8 cellular contexts compared by ENCODE assay signal in the genomic region with DNA sequence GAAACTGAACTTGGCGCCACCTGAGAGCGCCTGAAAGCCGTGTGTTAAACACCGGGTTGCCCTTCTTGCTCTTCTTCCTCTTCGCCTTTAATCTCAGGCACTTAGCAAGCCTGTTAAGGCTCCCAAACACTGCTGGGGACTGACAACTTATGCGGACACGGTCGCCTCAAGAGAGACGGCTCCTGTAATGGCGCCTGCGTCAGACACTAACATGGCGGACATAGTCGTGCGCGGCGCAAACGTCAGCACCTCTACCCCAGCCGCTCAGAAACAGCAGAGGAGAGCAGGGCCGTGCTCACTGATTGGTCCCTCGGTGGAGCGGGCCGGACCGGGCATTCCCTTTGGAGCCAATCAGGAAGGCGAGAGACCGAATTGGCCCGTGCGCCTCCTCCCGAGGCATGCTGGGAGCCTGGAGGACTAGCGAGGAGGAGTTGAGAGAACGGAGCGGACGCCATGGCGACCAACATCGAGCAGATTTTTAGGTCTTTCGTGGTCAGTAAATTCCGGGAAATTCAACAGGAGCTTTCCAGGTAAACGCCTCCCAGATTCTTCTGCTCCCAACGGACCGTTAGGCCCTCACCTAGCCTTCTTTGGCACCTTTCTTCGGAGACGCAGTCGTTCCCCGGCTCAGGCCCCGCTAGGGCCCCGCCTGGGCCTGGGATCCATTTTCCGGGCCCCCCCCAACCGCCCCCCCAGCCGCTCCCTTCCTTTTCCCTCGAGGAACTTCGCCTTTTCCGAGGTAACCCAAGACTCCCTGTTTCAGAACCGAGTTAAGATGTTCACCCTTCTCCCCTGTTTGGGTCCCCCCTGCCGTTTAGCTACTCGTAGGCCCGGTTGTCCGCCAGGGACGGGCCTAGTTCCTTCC. TPM values are rescaled to one million over a fixed set of nuclear protein-coding genes. Genes with fewer than 3 reads are reported as not detected.
DNase-seq lines count a peak whose midpoint lies in the region; ATAC-seq, FAIRE-seq and TF ChIP-seq lines count a peak whose summit lies in the region.

A gene with protein sequence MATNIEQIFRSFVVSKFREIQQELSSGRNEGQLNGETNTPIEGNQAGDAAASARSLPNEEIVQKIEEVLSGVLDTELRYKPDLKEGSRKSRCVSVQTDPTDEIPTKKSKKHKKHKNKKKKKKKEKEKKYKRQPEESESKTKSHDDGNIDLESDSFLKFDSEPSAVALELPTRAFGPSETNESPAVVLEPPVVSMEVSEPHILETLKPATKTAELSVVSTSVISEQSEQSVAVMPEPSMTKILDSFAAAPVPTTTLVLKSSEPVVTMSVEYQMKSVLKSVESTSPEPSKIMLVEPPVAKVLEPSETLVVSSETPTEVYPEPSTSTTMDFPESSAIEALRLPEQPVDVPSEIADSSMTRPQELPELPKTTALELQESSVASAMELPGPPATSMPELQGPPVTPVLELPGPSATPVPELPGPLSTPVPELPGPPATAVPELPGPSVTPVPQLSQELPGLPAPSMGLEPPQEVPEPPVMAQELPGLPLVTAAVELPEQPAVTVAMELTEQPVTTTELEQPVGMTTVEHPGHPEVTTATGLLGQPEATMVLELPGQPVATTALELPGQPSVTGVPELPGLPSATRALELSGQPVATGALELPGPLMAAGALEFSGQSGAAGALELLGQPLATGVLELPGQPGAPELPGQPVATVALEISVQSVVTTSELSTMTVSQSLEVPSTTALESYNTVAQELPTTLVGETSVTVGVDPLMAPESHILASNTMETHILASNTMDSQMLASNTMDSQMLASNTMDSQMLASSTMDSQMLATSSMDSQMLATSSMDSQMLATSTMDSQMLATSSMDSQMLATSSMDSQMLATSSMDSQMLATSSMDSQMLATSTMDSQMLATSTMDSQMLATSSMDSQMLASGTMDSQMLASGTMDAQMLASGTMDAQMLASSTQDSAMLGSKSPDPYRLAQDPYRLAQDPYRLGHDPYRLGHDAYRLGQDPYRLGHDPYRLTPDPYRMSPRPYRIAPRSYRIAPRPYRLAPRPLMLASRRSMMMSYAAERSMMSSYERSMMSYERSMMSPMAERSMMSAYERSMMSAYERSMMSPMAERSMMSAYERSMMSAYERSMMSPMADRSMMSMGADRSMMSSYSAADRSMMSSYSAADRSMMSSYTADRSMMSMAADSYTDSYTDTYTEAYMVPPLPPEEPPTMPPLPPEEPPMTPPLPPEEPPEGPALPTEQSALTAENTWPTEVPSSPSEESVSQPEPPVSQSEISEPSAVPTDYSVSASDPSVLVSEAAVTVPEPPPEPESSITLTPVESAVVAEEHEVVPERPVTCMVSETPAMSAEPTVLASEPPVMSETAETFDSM (N-terminal part only) (plus strand): TSS at position 399 of the 865 bp plus-strand sequence. CDS start 55 bp downstream, at position 454.

- peak within 1 kb of the TSS; percentile 100 for H2AK9ac ChIP-seq in IMR-90 (replicated peaks; ENCODE audit: low read depth, low read length, poor library complexity)

- CTCF ChIA-PET in IMR-90 (lab: Yijun Ruan, JAX) (interaction anchor here (0.5 kb wide), 1 partner anchor 116 kb away, joined by 3 read pairs; no protein-coding TSS in a partner anchor), endothelial cell of umbilical vein (lab: Charles Lee) (interaction anchor here (0.6 to 2.3 kb wide), 3 partner anchors 15 to 63 kb away, joined by 3 to 18 read pairs (median 3); no protein-coding TSS in a partner anchor)

- H3K4me2 ChIP-seq in IMR-90 (ENCODE audit: low read depth, low read length): peak within 1 kb of the TSS; percentile 97
- H3K4me2 ChIP-seq in endothelial cell of umbilical vein (ENCODE audit: insufficient read depth, low read length): peak within 1 kb of the TSS; percentile 100

- WGBS in IMR-90 (ENCODE audit: extremely low coverage in 2 of 2, insufficient read length in 1 of 2), 2 experiments: 1% methylated on average over 26 of the region's 57 CpGs; no CpG with 5 or more reads in 1 of the 2 experiments

- H3K4ac ChIP-seq in IMR-90 (ENCODE audit: low read depth, low read length): peak within 1 kb of the TSS; percentile 99

- H3K9ac ChIP-seq in IMR-90 (ENCODE audit: low read depth, low read length) (peak within 1 kb of the TSS; percentile 96), endothelial cell of umbilical vein (replicated peaks; ENCODE audit: extremely low read depth, insufficient read depth, low read length) (peak within 1 kb of the TSS; percentile 97)

- TF ChIP-seq POLR2A in IMR-90 (IDR thresholded peaks at IDR 0.05; ENCODE audit: low read depth, low read length) (peak; percentile 95), endothelial cell of umbilical vein (IDR thresholded peaks at IDR 0.05; ENCODE audit: low read depth, low read length) (peak; percentile 91)

- H3K36me3 ChIP-seq in IMR-90 (ENCODE audit: control insufficient read depth, insufficient read depth, low read length) (peaks cover 11% of the 10 kb centered on the region), endothelial cell of umbilical vein (ENCODE audit: control insufficient read depth in 2 of 2, extremely low read depth in 1 of 2, insufficient read depth in 2 of 2, low read length in 2 of 2) (peaks cover 0 to 6% of the 10 kb centered on the region in 2 experiments)

- H2AK5ac ChIP-seq in IMR-90 (ENCODE audit: low read depth, low read length): peak within 1 kb of the TSS; percentile 97

- H2AFZ ChIP-seq in IMR-90 (replicated peaks; ENCODE audit: low read length, poor library complexity) (peak within 1 kb of the TSS; percentile 95), endothelial cell of umbilical vein (ENCODE audit: low read depth, low read length) (peak within 1 kb of the TSS; percentile 71)

- peak; percentile 97 for FAIRE-seq in endothelial cell of umbilical vein (lab: Jason Lieb, UNC)

- intact Hi-C loops in IMR-90 (cut with micrococcal nuclease): no loop called here
- intact Hi-C loops in endothelial cell of umbilical vein (cut with micrococcal nuclease): loop anchor here (2.0 to 5.0 kb wide), 4 partner anchors 46 to 352 kb away; partner anchors contain the start of gene DONSON

- no peaks in the 10 kb centered on the region for H3K9me3 ChIP-seq in IMR-90 (ENCODE audit: control insufficient read depth, insufficient read depth, low read length)
- no peaks in the 10 kb centered on the region for H3K9me3 ChIP-seq in endothelial cell of umbilical vein (replicated peaks; ENCODE audit: control insufficient read depth, insufficient read depth, low read length)

- H3K4me3 ChIP-seq in IMR-90 (ENCODE audit: insufficient read depth, low read depth, low read length) (peak within 1 kb of the TSS; percentile 70), endothelial cell of umbilical vein (replicated peaks in 1 of 3; ENCODE audit: insufficient read depth in 1 of 3, low read depth in 1 of 3, low read length in 3 of 3) (peak within 1 kb of the TSS; percentile 71 to 98 (median 93))

- in situ Hi-C loops in IMR-90 (cut with MboI; ENCODE audit: low sequenced_read_pairs): no loop called here

- H3K79me2 ChIP-seq in endothelial cell of umbilical vein (ENCODE audit: control insufficient read depth, insufficient read depth, low read length): peaks cover 76% of the 10 kb centered on the region

- H3K56ac ChIP-seq in IMR-90 (ENCODE audit: extremely low read depth, insufficient read depth, low read length): peak within 1 kb of the TSS; percentile 100

- H2BK20ac ChIP-seq in IMR-90 (ENCODE audit: low read depth, low read length): 0 out of 2 replicates have a peak within 1 kb of the TSS, but pooled peaks have one; percentile 8

- H3K9me1 ChIP-seq in IMR-90 (ENCODE audit: insufficient read depth, low read length) (no peaks in the 10 kb centered on the region), endothelial cell of umbilical vein (replicated peaks; ENCODE audit: control insufficient read depth, extremely low read depth, insufficient read depth, low read length) (no peaks in the 10 kb centered on the region)

- H2BK5ac ChIP-seq in IMR-90 (ENCODE audit: low read depth, low read length, poor library complexity, severe bottlenecking): peak within 1 kb of the TSS; percentile 96

- ATAC-seq in GM21528 (IDR thresholded peaks at IDR 0.05; ENCODE audit: low FRiP score, unreplicated experiment) (peak; percentile 93), IMR-90 (ENCODE audit: low read depth) (peak; percentile 95)

- DNase-seq in DMS 273 (lab: John Stamatoyannopoulos, UW; ENCODE audit: unreplicated experiment) (peak; percentile 99), IMR-90 (peak; percentile 98), OCI-M1 (lab: John Stamatoyannopoulos, UW) (peak; percentile 100), activated T-cell treated with anti-CD3 and anti-CD28 coated beads for 24 hours (ENCODE audit: low read depth) (peak; percentile 97), endothelial cell of umbilical vein (ENCODE audit: low read depth, low spot score) (peak; percentile 99), midbrain (lab: John Stamatoyannopoulos, UW) (peak; percentile 99)
- peak; percentile 92 to 95 for DNase-seq in stimulated activated CD8-positive, alpha-beta memory T cell treated with anti-CD3 and anti-CD28 coated beads, Interleukin-2, amount 100 ng/mL, for 1 hour (ENCODE audit: low read depth in 2 of 2)

- peak within 1 kb of the TSS; percentile 89 to 99 for H4K8ac ChIP-seq in IMR-90 (ENCODE audit: low read depth in 2 of 2, low read length in 2 of 2)

- H3K18ac ChIP-seq in IMR-90 (ENCODE audit: low read depth, low read length): peak within 1 kb of the TSS; percentile 95

- no peaks in the 10 kb centered on the region for H3K4me1 ChIP-seq in IMR-90 (ENCODE audit: control insufficient read depth, insufficient read depth, low read length)
- H3K4me1 ChIP-seq in endothelial cell of umbilical vein (ENCODE audit: control insufficient read depth, extremely low read depth, insufficient read depth, low read length): peaks cover 25% of the 10 kb centered on the region

- H3K14ac ChIP-seq in IMR-90 (replicated peaks; ENCODE audit: low read depth, low read length): peak within 1 kb of the TSS; percentile 100

- peak within 1 kb of the TSS; percentile 99 for H3K23ac ChIP-seq in IMR-90 (ENCODE audit: low read depth, low read length)

- peak within 1 kb of the TSS; percentile 87 for H2BK120ac ChIP-seq in IMR-90 (ENCODE audit: low read depth, low read length)

- H3K79me1 ChIP-seq in IMR-90 (ENCODE audit: low read depth in 1 of 2, low read length in 2 of 2): peaks cover 0 to 36% of the 10 kb centered on the region in 2 experiments; a peak in 2 of 4 replicates

- H3K27ac ChIP-seq in IMR-90 (ENCODE audit: insufficient read depth, low read length): peak within 1 kb of the TSS; percentile 97
- peak within 1 kb of the TSS; percentile 93 for H3K27ac ChIP-seq in endothelial cell of umbilical vein (ENCODE audit: insufficient read depth, low read depth, low read length)

- H4K5ac ChIP-seq in IMR-90 (ENCODE audit: low read depth, low read length): peak within 1 kb of the TSS; percentile 96

- TSS peak; percentile 63 for BruUV-seq in IMR-90 (replicated peaks; lab: Mats Ljungman, UMichigan)
- no TSS peak for BruUV-seq in endothelial cell of umbilical vein (replicated peaks; lab: Mats Ljungman, UMichigan)

- TF ChIP-seq CTCF in IMR-90 (conservative IDR thresholded peaks at IDR 0.05; ENCODE audit: low read depth, low read length) (no peak), endothelial cell of umbilical vein (IDR thresholded peaks at IDR 0.05; ENCODE audit: extremely low read depth in 1 of 2, insufficient read depth in 1 of 2, low read depth in 1 of 2, low read length in 2 of 2) (no peak)

- dilution Hi-C loops in IMR-90 (cut with HindIII; ENCODE audit: low sequenced_read_pairs, unreplicated experiment) (no loop called here), endothelial cell of umbilical vein (cut with MboI; ENCODE audit: extremely low pct_ligation_motif_present, low sequenced_read_pairs) (no loop called here)

- peaks cover 41% of the 10 kb centered on the region for H4K20me1 ChIP-seq in IMR-90 (ENCODE audit: insufficient read depth, low read length)
- peaks cover 14% of the 10 kb centered on the region for H4K20me1 ChIP-seq in endothelial cell of umbilical vein (replicated peaks; ENCODE audit: control insufficient read depth, extremely low read depth, insufficient read depth, low read length)

- H2BK15ac ChIP-seq in IMR-90 (ENCODE audit: low read depth, low read length): peak within 1 kb of the TSS; percentile 71; the same call in 1 of the 3 replicates

- H3K27me3 ChIP-seq in IMR-90 (ENCODE audit: control insufficient read depth, insufficient read depth, low read length) (no peaks in the 10 kb centered on the region), endothelial cell of umbilical vein (ENCODE audit: control insufficient read depth in 2 of 2, insufficient read depth in 2 of 2, low read length in 2 of 2) (no peaks in the 10 kb centered on the region)

- POLR2A ChIA-PET in IMR-90 (lab: Charles Lee; ENCODE audit: unreplicated experiment) (interaction anchor here (0.5 to 1.3 kb wide), 3 partner anchors 10 to 34 kb away, joined by 3 to 4 read pairs (median 3); no protein-coding TSS in a partner anchor), endothelial cell of umbilical vein (lab: Charles Lee) (interaction anchor here (0.6 to 1.4 kb wide), 7 partner anchors 39 to 984 kb away, joined by 3 to 9 read pairs (median 5); partner anchors contain the start of genes DNAJC28, DONSON and TMEM50B)

- no peak for TF ChIP-seq RAD21 in IMR-90 (IDR thresholded peaks at IDR 0.05; ENCODE audit: low read length)

- H4K91ac ChIP-seq in IMR-90 (ENCODE audit: insufficient read depth, low read depth, low read length): peak within 1 kb of the TSS; percentile 99

RNA-seq across cellular contexts. Expression of the gene that starts here (rescaled TPM):
- 144 and 146 TPM in 2 replicates for total RNA-seq in IMR-90 (2012; rRNA removed)
- polyA plus RNA-seq in IMR-90 (2012; rRNA removed): 62.9 and 81.6 TPM in 2 replicates
- polyA plus RNA-seq in IMR-90 (2012; cell fraction: cytosol; rRNA removed): 21.0 and 28.6 TPM in 2 replicates
- 66.2 and 244 TPM in 2 replicates for polyA plus RNA-seq in IMR-90 (2012; cell fraction: nucleus; rRNA removed; ENCODE audit: low replicate concordance)
- total RNA-seq in endothelial cell of umbilical vein: 297 and 304 TPM in 2 replicates
- 83.1 and 107 TPM in 2 replicates for polyA plus RNA-seq in endothelial cell of umbilical vein
- 47.6 and 52.7 TPM in 2 replicates for polyA plus RNA-seq in endothelial cell of umbilical vein (2011; cell fraction: cytosol; rRNA removed)
- 456 and 544 TPM in 2 replicates for polyA plus RNA-seq in endothelial cell of umbilical vein (2011; cell fraction: nucleus; rRNA removed)
- polyA plus RNA-seq in endothelial cell of umbilical vein (2012): 158 and 190 TPM in 2 replicates
- polyA minus RNA-seq in endothelial cell of umbilical vein: 254 and 262 TPM in 2 replicates
- 76.7 TPM for polyA minus RNA-seq in endothelial cell of umbilical vein (2011; cell fraction: cytosol; rRNA and poly(A)+ RNA removed)
- 240 and 348 TPM in 2 replicates for polyA minus RNA-seq in endothelial cell of umbilical vein (2011; cell fraction: nucleus; rRNA and poly(A)+ RNA removed)

Comparison
In these comparisons a context has a peak if more than half of its experiments do, and no peak if none do; other contexts are left out.
1. Peak in every context shown above with its lines: DNase-seq, ATAC-seq, H3K4me3 ChIP-seq and H3K27ac ChIP-seq.